ENCODE assay signal across 9 cellular contexts in the genomic region with DNA sequence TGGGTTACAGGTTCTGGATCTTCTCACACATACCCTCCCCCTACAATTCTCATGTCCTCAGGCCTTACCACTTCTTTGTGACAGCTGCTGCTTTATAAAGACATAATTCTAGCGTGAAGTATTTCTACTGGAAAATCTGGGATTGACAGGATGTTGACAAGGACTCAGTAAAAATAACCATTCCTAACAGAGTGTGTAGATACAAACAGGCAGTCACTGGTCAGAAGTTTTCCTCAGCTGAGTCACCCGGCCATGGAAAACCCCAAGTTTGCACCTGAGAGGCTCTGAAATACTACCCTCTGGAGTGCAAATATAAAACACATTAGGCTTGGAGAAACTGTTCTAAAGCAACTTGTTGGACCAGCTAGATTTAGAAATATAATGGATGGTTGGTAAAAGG. TPM values are rescaled to one million over a fixed set of nuclear protein-coding genes. Genes with fewer than 3 reads are reported as not detected.
A peak's percentile ranks its signal among the peaks of the same experiment; 100 is the strongest.
DNase-seq lines count a peak whose midpoint lies in the region; ATAC-seq, FAIRE-seq and TF ChIP-seq lines count a peak whose summit lies in the region.
"Had no signal": no experiment of that assay in that cellular context is flagged by ENCODE, and none has a peak within 500 bp of the region (broad histone marks: within the 10 kb centered on the region; RNA-seq: fewer than 3 reads in every experiment).

No MANE protein-coding gene starts in this region.

- H3K27me3 ChIP-seq in adipocyte (replicated peaks; ENCODE audit: control insufficient read depth, insufficient read depth, low read length) (no peaks in the 10 kb centered on the region), thoracic aorta (replicated peaks; ENCODE audit: insufficient read depth) (no peaks in the 10 kb centered on the region)

- TF ChIP-seq CTCF in thoracic aorta (IDR thresholded peaks at IDR 0.05), result no peak

- H3K27ac ChIP-seq in thoracic aorta, result peak overlapping the region; percentile 4 to 69

- peaks cover 24% of the 10 kb centered on the region for H3K4me1 ChIP-seq in adipocyte (ENCODE audit: control insufficient read depth, insufficient read depth, low read length)
- peaks cover 59 to 61% of the 10 kb centered on the region in 2 donors for H3K4me1 ChIP-seq in thoracic aorta (ENCODE audit: control insufficient read depth in 1 of 2, low read depth in 2 of 2)

- H3K9me3 ChIP-seq in adipocyte (ENCODE audit: control insufficient read depth, low read length) (no peaks in the 10 kb centered on the region), thoracic aorta (no peaks in the 10 kb centered on the region)

- H3K9ac ChIP-seq in adipocyte (ENCODE audit: low read length), result no peak overlapping the region

- no peak for FAIRE-seq in HTR-8/SVneo (lab: Jason Lieb, UNC)

- ATAC-seq in thoracic aorta (ENCODE audit: insufficient number of reproducible peaks, low FRiP score, low read depth), result peak; percentile 45
- ATAC-seq in GM19455 (IDR thresholded peaks at IDR 0.05; ENCODE audit: unreplicated experiment), result no peak
- no peak for ATAC-seq in HG03520 (IDR thresholded peaks at IDR 0.05; ENCODE audit: unreplicated experiment)
- no peak for ATAC-seq in GM19035 (IDR thresholded peaks at IDR 0.05; ENCODE audit: unreplicated experiment)

- DNase-seq in HTR-8/SVneo (ENCODE audit: insufficient read length, low spot score), result peak; percentile 28
- DNase-seq in adipocyte (ENCODE audit: low read depth), result peak; percentile 56
- DNase-seq in iris pigment epithelial cell (ENCODE audit: low read depth), result peak; percentile 86
- no peak for DNase-seq in thoracic aorta (ENCODE audit: low spot score)
- DNase-seq: endodermal cell, NCI-H2029 had no signal

- H3K4me3 ChIP-seq in adipocyte (ENCODE audit: low read length) (no peak overlapping the region), thoracic aorta (no peak overlapping the region)

- H3K36me3 ChIP-seq in adipocyte (ENCODE audit: control insufficient read depth, insufficient read depth, low read length, severe bottlenecking) (no peaks in the 10 kb centered on the region), thoracic aorta (no peaks in the 10 kb centered on the region)

RNA-seq across cellular contexts. Expression of gene SPPL3, which starts 54.4 kb away (rescaled TPM):
- total RNA-seq in thoracic aorta, result 10 to 100 TPM; 23.7 to 24.8 TPM
